Comparison of ENCODE assay signal across 1 cellular context in the genomic region with DNA sequence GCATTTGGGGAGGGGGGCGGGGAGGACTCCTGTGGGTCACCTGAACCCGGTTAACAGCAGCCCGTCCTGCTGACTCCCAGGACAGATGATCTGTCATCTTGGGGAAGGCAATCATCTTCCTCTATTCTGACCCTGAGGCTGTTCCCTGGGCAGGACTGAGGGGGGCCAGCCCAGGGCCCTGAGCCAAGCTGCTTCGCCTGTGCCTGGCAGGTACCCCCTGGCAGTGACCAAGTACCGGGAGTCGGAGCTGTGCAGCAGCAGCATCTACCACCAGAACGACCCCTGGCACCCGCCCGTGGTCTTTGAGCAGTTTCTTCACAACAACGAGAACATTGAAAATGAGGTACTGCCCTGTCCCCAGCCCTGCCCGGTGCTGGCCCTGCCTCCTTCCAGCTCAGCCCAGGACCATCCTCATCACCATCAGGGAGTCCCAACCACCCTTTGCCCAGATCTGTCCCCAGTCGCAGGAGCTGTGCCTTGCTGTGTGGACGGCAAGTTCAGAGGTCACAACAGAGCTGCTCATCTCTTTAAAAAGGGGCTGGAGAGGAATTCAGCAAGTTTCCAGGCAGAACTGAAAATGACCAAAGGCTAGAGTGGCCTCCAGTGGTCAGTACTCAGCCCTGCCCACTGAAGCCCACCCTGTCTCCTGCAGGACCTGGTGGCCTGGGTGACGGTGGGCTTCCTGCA.
TF ChIP-seq lines count a peak whose summit lies in the region.

No MANE protein-coding gene starts in this region.

TF ChIP-seq in IMR-90, 13 proteins besides CTCF, POLR2A, EP300 and RAD21 (continued from another document):
- TF ChIP-seq, protein P1, sequence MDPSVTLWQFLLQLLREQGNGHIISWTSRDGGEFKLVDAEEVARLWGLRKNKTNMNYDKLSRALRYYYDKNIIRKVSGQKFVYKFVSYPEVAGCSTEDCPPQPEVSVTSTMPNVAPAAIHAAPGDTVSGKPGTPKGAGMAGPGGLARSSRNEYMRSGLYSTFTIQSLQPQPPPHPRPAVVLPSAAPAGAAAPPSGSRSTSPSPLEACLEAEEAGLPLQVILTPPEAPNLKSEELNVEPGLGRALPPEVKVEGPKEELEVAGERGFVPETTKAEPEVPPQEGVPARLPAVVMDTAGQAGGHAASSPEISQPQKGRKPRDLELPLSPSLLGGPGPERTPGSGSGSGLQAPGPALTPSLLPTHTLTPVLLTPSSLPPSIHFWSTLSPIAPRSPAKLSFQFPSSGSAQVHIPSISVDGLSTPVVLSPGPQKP (IDR thresholded peaks at IDR 0.05; ENCODE audit: borderline replicate concordance, low read depth, low read length) = no peak
- TF ChIP-seq MXI1 (IDR thresholded peaks at IDR 0.05; ENCODE audit: borderline replicate concordance, low read depth, low read length) (no peak), CHD1 (IDR thresholded peaks at IDR 0.05; ENCODE audit: low read depth, low read length) (no peak), BHLHE40 (IDR thresholded peaks at IDR 0.05; ENCODE audit: low read depth, low read length) (no peak), FOS (IDR thresholded peaks at IDR 0.05; ENCODE audit: low read depth, low read length) (no peak), CEBPB (IDR thresholded peaks at IDR 0.05; ENCODE audit: low read depth, low read length) (no peak), RFX5 (IDR thresholded peaks at IDR 0.05; ENCODE audit: low read depth, low read length) (no peak), NFE2L2 (IDR thresholded peaks at IDR 0.05; ENCODE audit: low read depth, low read length) (no peak), RCOR1 (IDR thresholded peaks at IDR 0.05; ENCODE audit: insufficient replicate concordance, low read length) (no peak)
TF ChIP-seq in IMR-90: peak in this region for 0.
